In genomic region chr12:27493260-27493935, GRCh38 we compare ENCODE assay signal across 25 cellular contexts. TPM values are rescaled to one million over a fixed set of nuclear protein-coding genes. Genes with fewer than 3 reads are reported as not detected.
DNase-seq lines count a peak whose midpoint lies in the region; ATAC-seq and TF ChIP-seq lines count a peak whose summit lies in the region.
"Had no signal": no experiment of that assay in that cellular context is flagged by ENCODE, and none has a peak within 500 bp of the region (broad histone marks: within the 10 kb centered on the region; RNA-seq: fewer than 3 reads in every experiment).

No MANE protein-coding gene starts in this region.

- H3K27ac Mint-ChIP-seq in T-helper 17 cell = no peak overlapping the region
- no peak overlapping the region for H3K27ac Mint-ChIP-seq in Caco-2 (ENCODE audit: unreplicated experiment)
- H3K27ac Mint-ChIP-seq: activated CD8-positive, alpha-beta T cell treated with anti-CD3 and anti-CD28 coated beads, Interleukin-2, amount 10 ng/mL, durations not matched to agents 7 days and 5 days; activated T-cell treated with anti-CD3 and anti-CD28 coated beads, Interleukin-2, amount 50 U/mL, for 72 hours; nephron progenitor cell; progenitor cell of endocrine pancreas; T-cell; WTC11 had no signal

- no peaks in the 10 kb centered on the region for H3K27me3 ChIP-seq in Panc1 (ENCODE audit: control insufficient read depth, insufficient read depth, low read length)
- H3K27me3 ChIP-seq in Caco-2 (replicated peaks; ENCODE audit: control insufficient read depth, insufficient read depth, low read length) = no peaks in the 10 kb centered on the region
- H3K27me3 ChIP-seq: cardiac muscle cell, esophagus squamous epithelium had no signal

- no peak overlapping the region for H3K4me3 ChIP-seq in Panc1 (ENCODE audit: low read depth in 2 of 2, low read length in 2 of 2)
- no peak overlapping the region for H3K4me3 ChIP-seq in Caco-2 (ENCODE audit: low read depth, low read length)
- H3K4me3 ChIP-seq: cardiac muscle cell, esophagus squamous epithelium had no signal

- BruUV-seq in Panc1 (replicated peaks; lab: Mats Ljungman, UMichigan) (no TSS peak), Caco-2 (replicated peaks; lab: Mats Ljungman, UMichigan) (no TSS peak)

- CTCF ChIA-PET in Panc1 (lab: Charles Lee) = no interaction called here
- CTCF ChIA-PET in Caco-2 (lab: Charles Lee) = no interaction called here

- no peak overlapping the region for H3K27ac ChIP-seq in Panc1 (ENCODE audit: low read length)
- H3K27ac ChIP-seq: cardiac muscle cell, esophagus squamous epithelium had no signal

- intact Hi-C loops in Panc1 (cut with micrococcal nuclease; ENCODE audit: unreplicated experiment) = no loop called here
- intact Hi-C loops in Caco-2 (cut with micrococcal nuclease; ENCODE audit: unreplicated experiment) = no loop called here

- H3K9me3 Mint-ChIP-seq in Caco-2 (ENCODE audit: unreplicated experiment) = no peaks in the 10 kb centered on the region
- H3K9me3 Mint-ChIP-seq: activated T-cell treated with anti-CD3 and anti-CD28 coated beads, Interleukin-2, amount 50 U/mL, for 72 hours; nephron progenitor cell had no signal

- no peak for TF ChIP-seq CTCF in Panc1 (IDR thresholded peaks at IDR 0.05)
- no peak for TF ChIP-seq CTCF in Caco-2 (IDR thresholded peaks at IDR 0.05; ENCODE audit: insufficient read depth in 1 of 2, low read depth in 1 of 2, low read length in 1 of 2, severe bottlenecking in 1 of 2, unreplicated experiment in 1 of 2)

- no peak for ATAC-seq in Panc1
- no peak for ATAC-seq in GM18519 (IDR thresholded peaks at IDR 0.05; ENCODE audit: low FRiP score, unreplicated experiment)
- ATAC-seq in T-helper 17 cell = no peak
- ATAC-seq: activated CD8-positive, alpha-beta T cell treated with anti-CD3 and anti-CD28 coated beads, Interleukin-2, amount 10 ng/mL, durations not matched to agents 7 days and 5 days; activated T-cell treated with anti-CD3 and anti-CD28 coated beads, Interleukin-2, amount 50 U/mL, for 72 hours; T-cell; WTC11 had no signal

- H3K27me3 Mint-ChIP-seq in T-helper 17 cell (peaks cover 27% of the 10 kb centered on the region), Caco-2 (ENCODE audit: insufficient read depth, unreplicated experiment) (no peaks in the 10 kb centered on the region)
- H3K27me3 Mint-ChIP-seq: progenitor cell of endocrine pancreas had no signal

- POLR2A ChIA-PET in Panc1 (lab: Charles Lee) = no interaction called here
- POLR2A ChIA-PET in Caco-2 (lab: Charles Lee) = no interaction called here

- H3K36me3 Mint-ChIP-seq in T-helper 17 cell (ENCODE audit: low read depth) (peaks cover 2% of the 10 kb centered on the region), Caco-2 (ENCODE audit: insufficient read depth, unreplicated experiment) (no peaks in the 10 kb centered on the region)
- H3K36me3 Mint-ChIP-seq: T-cell, WTC11 had no signal

- in situ Hi-C loops in Panc1 (cut with HindIII; ENCODE audit: low pct_unique_long_range_greater_than_20kb, low sequenced_read_pairs) = no loop called here

- no peaks in the 10 kb centered on the region for H3K9me3 ChIP-seq in Panc1 (ENCODE audit: control insufficient read depth, insufficient read depth, low read depth, low read length)
- H3K9me3 ChIP-seq in T-helper 17 cell (ENCODE audit: control insufficient read depth, low read length, poor library complexity, severe bottlenecking) = no peaks in the 10 kb centered on the region
- no peaks in the 10 kb centered on the region for H3K9me3 ChIP-seq in Caco-2
- H3K9me3 ChIP-seq: esophagus squamous epithelium had no signal

- H3K4me1 ChIP-seq in Panc1 (ENCODE audit: control insufficient read depth, insufficient read depth, low read length) (no peaks in the 10 kb centered on the region), Caco-2 (peaks cover 6% of the 10 kb centered on the region; the same call in 1 of the 2 replicates)
- H3K4me1 ChIP-seq: esophagus squamous epithelium had no signal

- peak; percentile 76 for DNase-seq in DMS 273 (lab: John Stamatoyannopoulos, UW; ENCODE audit: unreplicated experiment)
- DNase-seq in HPDE6-E6E7 (ENCODE audit: extremely low spot score) = peak; percentile 5
- DNase-seq in Panc1 (ENCODE audit: low read depth, low spot score) = peak; percentile 12
- DNase-seq in islet precursor cell = peak; percentile 88
- DNase-seq in T-helper 17 cell = no peak
- DNase-seq in DMS114 treated with DMSO at 0.1 percent for 48 hours (lab: John Stamatoyannopoulos, UW; ENCODE audit: unreplicated experiment) = no peak
- no peak for DNase-seq in Caco-2
- DNase-seq: activated CD8-positive, alpha-beta T cell treated with anti-CD3 and anti-CD28 coated beads, Interleukin-2, amount 10 ng/mL, durations not matched to agents 7 days and 5 days; activated T-cell treated with anti-CD3 and anti-CD28 coated beads, Interleukin-2, amount 50 U/mL, for 72 hours; AML-193; Calu3; effector CD4-positive, alpha-beta T cell; esophagus squamous epithelium; head of caudate nucleus; NCI-H2029 treated with DMSO at 0.1 percent for 48 hours; NCI-H526 treated with DMSO at 0.1 percent for 48 hours; nephron progenitor cell; small intestine; T-cell had no signal

- no peaks in the 10 kb centered on the region for H3K36me3 ChIP-seq in Panc1 (ENCODE audit: control insufficient read depth, insufficient read depth, low read length)
- H3K36me3 ChIP-seq in Caco-2 (ENCODE audit: control insufficient read depth, insufficient read depth, low read length) = no peaks in the 10 kb centered on the region
- H3K36me3 ChIP-seq: cardiac muscle cell, esophagus squamous epithelium had no signal

- H3K4me1 Mint-ChIP-seq in T-helper 17 cell (peaks cover 2% of the 10 kb centered on the region), Caco-2 (ENCODE audit: low read depth, unreplicated experiment) (no peaks in the 10 kb centered on the region)
- H3K4me1 Mint-ChIP-seq: nephron progenitor cell, WTC11 had no signal

- H3K4me3 Mint-ChIP-seq in T-helper 17 cell = no peak overlapping the region
- H3K4me3 Mint-ChIP-seq in Caco-2 (ENCODE audit: unreplicated experiment) = no peak overlapping the region
- H3K4me3 Mint-ChIP-seq: activated CD8-positive, alpha-beta T cell treated with anti-CD3 and anti-CD28 coated beads, Interleukin-2, amount 10 ng/mL, durations not matched to agents 7 days and 5 days; activated T-cell treated with anti-CD3 and anti-CD28 coated beads, Interleukin-2, amount 50 U/mL, for 72 hours; nephron progenitor cell; T-cell; WTC11 had no signal

RNA-seq across cellular contexts. Expression of gene PPFIBP1, which starts 30.6 kb away (rescaled TPM):
- total RNA-seq in Panc1 (2021; ENCODE audit: unreplicated experiment) = 88.6 TPM
- polyA plus RNA-seq in Panc1 (2012; ENCODE audit: insufficient read length) = 36.9 TPM
- total RNA-seq in T-helper 17 cell = 1 to 10 TPM; 2.1 to 4.1 TPM
- 109 and 134 TPM in 2 replicates for total RNA-seq in Caco-2 (2022)

RNA-seq across cellular contexts. Expression of gene SMCO2, which starts 46.9 kb away (rescaled TPM):
- total RNA-seq in Panc1 (2021; ENCODE audit: unreplicated experiment) (0.36 TPM), T-helper 17 cell (not detected), Caco-2 (2022) (0.93 and 1.2 TPM in 2 replicates)
- not detected for polyA plus RNA-seq in Panc1 (2012; ENCODE audit: insufficient read length)
- total RNA-seq: cardiac muscle cell, mesenteric fat pad, T-cell, temporal lobe had no signal
- polyA plus RNA-seq: cardiac muscle cell had no signal

Comparison
In these comparisons a context has a peak if more than half of its experiments do, and no peak if none do; other contexts are left out.
1. DNase-seq: peak in DMS 273 (single experiment), HPDE6-E6E7 (single experiment), Panc1 (single experiment) and islet precursor cell (single experiment); none in T-helper 17 cell (0 of 3), DMS114 treated with DMSO at 0.1 percent for 48 hours (single experiment) and Caco-2 (0 of 2).
2. RNA of gene PPFIBP1, which starts 30.6 kb away (total RNA-seq): 109 to 134 TPM in Caco-2 and 88.6 TPM in Panc1 (single experiment); 2.1 to 4.1 TPM in T-helper 17 cell; every median in the first group is over 10 times any median in the second.